16 cellular contexts compared by ENCODE assay signal in genomic region chr10:16992611-16993119, GRCh38.
DNase-seq lines count a peak whose midpoint lies in the region; ATAC-seq and TF ChIP-seq lines count a peak whose summit lies in the region.
"Had no signal": no experiment of that assay in that cellular context is flagged by ENCODE, and none has a peak within 500 bp of the region (broad histone marks: within the 10 kb centered on the region; RNA-seq: fewer than 3 reads in every experiment).

No MANE protein-coding gene starts in this region.

- peak overlapping the region; percentile 45 for H3K27ac ChIP-seq in right cardiac atrium (ENCODE audit: low read length)
- peak overlapping the region; percentile 83 for H3K27ac ChIP-seq in smooth muscle cell (ENCODE audit: low read depth)
- H3K27ac ChIP-seq in colonic mucosa = no peak overlapping the region
- H3K27ac ChIP-seq in spleen = peak overlapping the region in 3 of 8 donors; percentile 15 to 54 (median 25)
- H3K27ac ChIP-seq: body of pancreas had no signal

- no peaks in the 10 kb centered on the region for H3K27me3 Mint-ChIP-seq in brain

- DNase-seq in EL = peak; percentile 55
- no peak for DNase-seq in right cardiac atrium
- no peak for DNase-seq in smooth muscle cell (lab: John Stamatoyannopoulos, UW; ENCODE audit: unreplicated experiment)
- DNase-seq in colonic mucosa = no peak
- no peak for DNase-seq in NCI-H146 treated with DMSO at 0.1 percent for 48 hours (lab: John Stamatoyannopoulos, UW; ENCODE audit: unreplicated experiment)
- DNase-seq in spleen = no peak
- DNase-seq: activated CD8-positive, alpha-beta T cell treated with anti-CD3 and anti-CD28 coated beads, Interleukin-2, amount 10 ng/mL, durations not matched to agents 7 days and 5 days; activated effector memory CD4-positive, alpha-beta T cell treated with anti-CD3 and anti-CD28 coated beads, Interleukin-2, amount 50 U/mL, for 16 hours; body of pancreas; GOT3; Kasumi-1; NCI-H187 treated with DMSO at 0.1 percent for 48 hours; stimulated activated CD4-positive, alpha-beta T cell treated with anti-CD3 and anti-CD28 coated beads, Interleukin-2, amount 100 ng/mL, for 48 hours had no signal

- H3K4me3 Mint-ChIP-seq in brain = no peak overlapping the region
- H3K4me3 Mint-ChIP-seq: activated CD8-positive, alpha-beta T cell treated with anti-CD3 and anti-CD28 coated beads, Interleukin-2, amount 10 ng/mL, durations not matched to agents 7 days and 5 days; CD14-positive monocyte had no signal

- H3K9me3 Mint-ChIP-seq in brain = peaks cover 6 to 21% (median 10%) of the 10 kb centered on the region in 5 experiments

- H3K4me3 ChIP-seq in right cardiac atrium (ENCODE audit: low read length) (peak overlapping the region; percentile 26), smooth muscle cell (peak overlapping the region; percentile 16), colonic mucosa (no peak overlapping the region), spleen (no peak overlapping the region)
- H3K4me3 ChIP-seq: body of pancreas had no signal

- H3K4me1 Mint-ChIP-seq in brain = peaks cover 59% of the 10 kb centered on the region

- no peak for TF ChIP-seq POLR2A in spleen (IDR thresholded peaks at IDR 0.05)

- ATAC-seq in right cardiac atrium (peak; percentile 69 to 76), HG02870 (IDR thresholded peaks at IDR 0.05; ENCODE audit: unreplicated experiment) (no peak)
- ATAC-seq: activated CD8-positive, alpha-beta T cell treated with anti-CD3 and anti-CD28 coated beads, Interleukin-2, amount 10 ng/mL, durations not matched to agents 7 days and 5 days; body of pancreas had no signal

- H3K4me1 ChIP-seq in right cardiac atrium (ENCODE audit: control insufficient read depth, insufficient read depth, low read length) (peaks cover 2% of the 10 kb centered on the region), smooth muscle cell (ENCODE audit: low read depth) (peaks cover 19% of the 10 kb centered on the region), colonic mucosa (no peaks in the 10 kb centered on the region), spleen (peaks cover 0 to 26% (median 6%) of the 10 kb centered on the region in 6 donors)
- H3K4me1 ChIP-seq: body of pancreas had no signal

- no peak for TF ChIP-seq CTCF in brain (conservative IDR thresholded peaks at IDR 0.05)
- no peak for TF ChIP-seq CTCF in smooth muscle cell (IDR thresholded peaks at IDR 0.05; ENCODE audit: borderline replicate concordance, insufficient read depth, poor library complexity, severe bottlenecking)
- no peak for TF ChIP-seq CTCF in colonic mucosa (IDR thresholded peaks at IDR 0.05)
- no peak for TF ChIP-seq CTCF in spleen (IDR thresholded peaks at IDR 0.05 in 8 of 11, conservative IDR thresholded peaks at IDR 0.05 in 3 of 11)

- no peaks in the 10 kb centered on the region for H3K27me3 ChIP-seq in right cardiac atrium (ENCODE audit: control insufficient read depth, insufficient read depth)
- no peaks in the 10 kb centered on the region for H3K27me3 ChIP-seq in smooth muscle cell (ENCODE audit: low read depth)
- H3K27me3 ChIP-seq in colonic mucosa = no peaks in the 10 kb centered on the region
- H3K27me3 ChIP-seq in spleen (replicated peaks in 1 of 7) = no peaks in the 10 kb centered on the region
- H3K27me3 ChIP-seq: body of pancreas had no signal

- H3K79me2 ChIP-seq in smooth muscle cell (ENCODE audit: low read depth) = no peaks in the 10 kb centered on the region

- intact Hi-C loops in right cardiac atrium (cut with DNase I) = no loop called here
- intact Hi-C loops in colonic mucosa (cut with DNase I) = no loop called here
- intact Hi-C loops in spleen (cut with DNase I; ENCODE audit: low total_unique reads) = no loop called here

- H2AFZ ChIP-seq in smooth muscle cell (ENCODE audit: low read depth) = peak overlapping the region; percentile 68

- H3K9me3 ChIP-seq in right cardiac atrium (ENCODE audit: control insufficient read depth, low read length) (no peaks in the 10 kb centered on the region), smooth muscle cell (replicated peaks; ENCODE audit: low read depth) (no peaks in the 10 kb centered on the region), colonic mucosa (no peaks in the 10 kb centered on the region), spleen (no peaks in the 10 kb centered on the region)
- H3K9me3 ChIP-seq: body of pancreas had no signal

- H3K9ac ChIP-seq in smooth muscle cell (ENCODE audit: low read depth) (peak overlapping the region; percentile 45), colonic mucosa (ENCODE audit: low read depth in 2 of 2, low read length in 2 of 2) (no peak overlapping the region)

- no peaks in the 10 kb centered on the region for H3K36me3 ChIP-seq in smooth muscle cell (ENCODE audit: low read depth)
- no peaks in the 10 kb centered on the region for H3K36me3 ChIP-seq in colonic mucosa
- no peaks in the 10 kb centered on the region for H3K36me3 ChIP-seq in spleen

- peaks cover 10% of the 10 kb centered on the region for H3F3A ChIP-seq in smooth muscle cell (ENCODE audit: low read depth)

- H3K4me2 ChIP-seq in smooth muscle cell = peak overlapping the region; percentile 62

- peak overlapping the region in 3 of 5 experiments; percentile 15 to 77 (median 67) for H3K27ac Mint-ChIP-seq in brain
- H3K27ac Mint-ChIP-seq: activated CD8-positive, alpha-beta T cell treated with anti-CD3 and anti-CD28 coated beads, Interleukin-2, amount 10 ng/mL, durations not matched to agents 7 days and 5 days; CD14-positive monocyte had no signal

- WGBS in right cardiac atrium = 39% methylated on average over 10 of the region's 10 CpGs
- WGBS in smooth muscle cell (ENCODE audit: low lambda C conversion rate) = 54% methylated on average over 10 of the region's 10 CpGs
- 62 to 78% (median 68%) methylated on average over 10 of the region's 10 CpGs for WGBS in spleen, 5 donors

- no peaks in the 10 kb centered on the region for H4K20me1 ChIP-seq in smooth muscle cell (ENCODE audit: low read depth)

- peaks cover 8% of the 10 kb centered on the region for H3K36me3 Mint-ChIP-seq in brain
- H3K36me3 Mint-ChIP-seq: CD14-positive monocyte had no signal

Comparison
In these comparisons a context has a peak if more than half of its experiments do, and no peak if none do; other contexts are left out.
1. H3K4me3 ChIP-seq: peak in right cardiac atrium (single experiment) and smooth muscle cell (single experiment); none in colonic mucosa (single experiment) and spleen (0 of 8).